ENCODE assay signal across 8 cellular contexts in genomic region chr11:65919151-65920034, GRCh38. TPM values are rescaled to one million over a fixed set of nuclear protein-coding genes. Genes with fewer than 3 reads are reported as not detected.
DNase-seq lines count a peak whose midpoint lies in the region; ATAC-seq, FAIRE-seq and TF ChIP-seq lines count a peak whose summit lies in the region.

TSS of gene DRAP1 (plus strand) at chr11:65919426. CDS start at chr11:65919502, 76 bp downstream.

- peak; percentile 65 to 81 for ATAC-seq in A549
- ATAC-seq in GM18873 (IDR thresholded peaks at IDR 0.05; ENCODE audit: low FRiP score, unreplicated experiment) = peak; percentile 73
- peak; percentile 78 for ATAC-seq in HG03135 (IDR thresholded peaks at IDR 0.05; ENCODE audit: unreplicated experiment)

- POLR2A ChIA-PET in A549 (lab: Yijun Ruan, JAX) = interaction anchor here (0.6 to 1.9 kb wide), 4 partner anchors 19 to 31 kb away, joined by 3 to 7 read pairs (median 6); partner anchors contain the start of genes CCDC85B, FIBP and FOSL1

- DNase-seq in A549 (ENCODE audit: low read depth in 1 of 2, low spot score in 1 of 2) (peak; percentile 86 to 99), NCI-H2196 treated with DMSO at 0.1 percent for 48 hours (lab: John Stamatoyannopoulos, UW; ENCODE audit: unreplicated experiment) (peak; percentile 99), T47D (ENCODE audit: low read depth in 1 of 2, low spot score in 1 of 2) (peak; percentile 97 to 99)

- H3K36me3 ChIP-seq in iPS-18a (ENCODE audit: control insufficient read depth, low read depth, low read length) (peaks cover 4% of the 10 kb centered on the region), skeletal muscle satellite cell (ENCODE audit: insufficient read depth, low read length) (peaks cover 50% of the 10 kb centered on the region)

- peak within 1 kb of the TSS; percentile 98 for H3K4me2 ChIP-seq in A549
- peak within 1 kb of the TSS; percentile 95 for H3K4me2 ChIP-seq in skeletal muscle satellite cell (ENCODE audit: low read length)

- H3K9me3 ChIP-seq in A549 (no peaks in the 10 kb centered on the region), iPS-18a (ENCODE audit: control insufficient read depth, low read depth, low read length) (no peaks in the 10 kb centered on the region), skeletal muscle satellite cell (replicated peaks; ENCODE audit: low read length) (no peaks in the 10 kb centered on the region)

- peak within 1 kb of the TSS; percentile 97 for H3K4me3 ChIP-seq in A549
- peak within 1 kb of the TSS; percentile 90 for H3K4me3 ChIP-seq in iPS-18a (ENCODE audit: low read length)
- H3K4me3 ChIP-seq in skeletal muscle satellite cell (ENCODE audit: low read length) = peak within 1 kb of the TSS; percentile 93

- peak within 1 kb of the TSS; percentile 95 to 100 for H3K27ac ChIP-seq in A549
- H3K27ac ChIP-seq in VCaP = peak within 1 kb of the TSS; percentile 100
- peak within 1 kb of the TSS; percentile 48 for H3K27ac ChIP-seq in iPS-18a (ENCODE audit: low read length)

- TF ChIP-seq CTCF in A549 (IDR thresholded peaks at IDR 0.05) = no peak
- TF ChIP-seq CTCF in VCaP (conservative IDR thresholded peaks at IDR 0.05) = no peak

- TF ChIP-seq RAD21 in A549 (conservative IDR thresholded peaks at IDR 0.05 in 1 of 2, IDR thresholded peaks at IDR 0.05 in 1 of 2) = peak; percentile 18 to 40; a peak in 2 of 5 replicates

- in situ Hi-C loops in T47D (cut with HindIII; ENCODE audit: low pct_unique_long_range_greater_than_20kb, low sequenced_read_pairs) = no loop called here

- no peaks in the 10 kb centered on the region for H3K27me3 ChIP-seq in iPS-18a (ENCODE audit: control insufficient read depth, insufficient read depth, low read length)
- H3K27me3 ChIP-seq in skeletal muscle satellite cell (ENCODE audit: control insufficient read depth, insufficient read depth, low read length) = no peaks in the 10 kb centered on the region

- WGBS in A549 (ENCODE audit: missing lambda C conversion rate) = 3% methylated on average over 6 of the region's 102 CpGs

- peak; percentile 50 for TF ChIP-seq POLR2A in A549 (IDR thresholded peaks at IDR 0.05; ENCODE audit: low read length)

- no peak for FAIRE-seq in A549 (lab: Jason Lieb, UNC)

- H3K4me1 ChIP-seq in A549 (peaks cover 49% of the 10 kb centered on the region), iPS-18a (ENCODE audit: control insufficient read depth, low read depth, low read length) (peaks cover 5% of the 10 kb centered on the region), skeletal muscle satellite cell (ENCODE audit: control insufficient read depth, insufficient read depth, low read length) (peaks cover 52% of the 10 kb centered on the region)

- CTCF ChIA-PET in A549 (lab: Yijun Ruan, JAX) = interaction anchor here (1.2 to 31.6 kb wide), 3 partner anchors 26 to 69 kb away, joined by 3 to 618 read pairs (median 8); partner anchors contain the start of genes CCDC85B, FIBP and FOSL1

- H3K9ac ChIP-seq in iPS-18a (ENCODE audit: low read length) (peak within 1 kb of the TSS; percentile 85), skeletal muscle satellite cell (ENCODE audit: low read depth, low read length) (peak within 1 kb of the TSS; percentile 98)

- peak in 1 of 2 experiments; percentile 31; a peak in 1 of 5 replicates for TF ChIP-seq EP300 in A549 (IDR thresholded peaks at IDR 0.05)

TF ChIP-seq in A549, 52 proteins besides CTCF, POLR2A, EP300 and RAD21:
- TF ChIP-seq, protein P1, sequence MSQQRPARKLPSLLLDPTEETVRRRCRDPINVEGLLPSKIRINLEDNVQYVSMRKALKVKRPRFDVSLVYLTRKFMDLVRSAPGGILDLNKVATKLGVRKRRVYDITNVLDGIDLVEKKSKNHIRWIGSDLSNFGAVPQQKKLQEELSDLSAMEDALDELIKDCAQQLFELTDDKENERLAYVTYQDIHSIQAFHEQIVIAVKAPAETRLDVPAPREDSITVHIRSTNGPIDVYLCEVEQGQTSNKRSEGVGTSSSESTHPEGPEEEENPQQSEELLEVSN (IDR thresholded peaks at IDR 0.05; ENCODE audit: borderline replicate concordance, low read depth) = peak; percentile 36; the same call in 1 of the 2 replicates
- TF ChIP-seq EHF (CRISPR knock-in tag; IDR thresholded peaks at IDR 0.05) (no peak), ZFP36 (IDR thresholded peaks at IDR 0.05; ENCODE audit: borderline replicate concordance, partially characterized antibody) (peak; percentile 31), CEBPB (IDR thresholded peaks at IDR 0.05) (no peak; a peak in 1 of 4 replicates), FOSB (CRISPR knock-in tag; IDR thresholded peaks at IDR 0.05) (no peak), FOSL2 (IDR thresholded peaks at IDR 0.05) (no peak), FOSL2 (CRISPR knock-in tag; IDR thresholded peaks at IDR 0.05) (peak; percentile 76), MAZ (IDR thresholded peaks at IDR 0.05; ENCODE audit: borderline replicate concordance, low read depth, low read length) (peak; percentile 88; the same call in 1 of the 2 replicates), NPAS2 (CRISPR knock-in tag; IDR thresholded peaks at IDR 0.05; ENCODE audit: borderline replicate concordance) (no peak), TFCP2L1 (CRISPR knock-in tag; IDR thresholded peaks at IDR 0.05) (no peak), HOXB13 (CRISPR knock-in tag; IDR thresholded peaks at IDR 0.05; ENCODE audit: low read depth) (no peak), KDM1A (IDR thresholded peaks at IDR 0.05; ENCODE audit: low read depth) (no peak), ZC3H11A (IDR thresholded peaks at IDR 0.05) (no peak), RNF2 (IDR thresholded peaks at IDR 0.05; ENCODE audit: borderline replicate concordance, low read depth) (no peak), PHF8 (IDR thresholded peaks at IDR 0.05; ENCODE audit: borderline replicate concordance, low read depth) (peak; percentile 86), BHLHE40 (IDR thresholded peaks at IDR 0.05; ENCODE audit: low read depth, low read length) (no peak), GATA3 (IDR thresholded peaks at IDR 0.05; ENCODE audit: borderline replicate concordance) (peak; percentile 65; the same call in 1 of the 2 replicates), JUN (IDR thresholded peaks at IDR 0.05) (peak; percentile 76 to 93), MYC (IDR thresholded peaks at IDR 0.05; ENCODE audit: borderline replicate concordance, low read length) (peak; percentile 65; the same call in 1 of the 2 replicates)
- TF ChIP-seq, protein P2, sequence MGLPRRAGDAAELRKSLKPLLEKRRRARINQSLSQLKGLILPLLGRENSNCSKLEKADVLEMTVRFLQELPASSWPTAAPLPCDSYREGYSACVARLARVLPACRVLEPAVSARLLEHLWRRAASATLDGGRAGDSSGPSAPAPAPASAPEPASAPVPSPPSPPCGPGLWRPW (IDR thresholded peaks at IDR 0.05) = no peak
- TF ChIP-seq, protein P3, sequence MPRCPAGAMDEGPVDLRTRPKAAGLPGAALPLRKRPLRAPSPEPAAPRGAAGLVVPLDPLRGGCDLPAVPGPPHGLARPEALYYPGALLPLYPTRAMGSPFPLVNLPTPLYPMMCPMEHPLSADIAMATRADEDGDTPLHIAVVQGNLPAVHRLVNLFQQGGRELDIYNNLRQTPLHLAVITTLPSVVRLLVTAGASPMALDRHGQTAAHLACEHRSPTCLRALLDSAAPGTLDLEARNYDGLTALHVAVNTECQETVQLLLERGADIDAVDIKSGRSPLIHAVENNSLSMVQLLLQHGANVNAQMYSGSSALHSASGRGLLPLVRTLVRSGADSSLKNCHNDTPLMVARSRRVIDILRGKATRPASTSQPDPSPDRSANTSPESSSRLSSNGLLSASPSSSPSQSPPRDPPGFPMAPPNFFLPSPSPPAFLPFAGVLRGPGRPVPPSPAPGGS (IDR thresholded peaks at IDR 0.05) = peak; percentile 40; the same call in 1 of the 3 replicates
- TF ChIP-seq, protein P4, sequence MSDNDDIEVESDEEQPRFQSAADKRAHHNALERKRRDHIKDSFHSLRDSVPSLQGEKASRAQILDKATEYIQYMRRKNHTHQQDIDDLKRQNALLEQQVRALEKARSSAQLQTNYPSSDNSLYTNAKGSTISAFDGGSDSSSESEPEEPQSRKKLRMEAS (IDR thresholded peaks at IDR 0.05) = peak; percentile 85
- TF ChIP-seq, protein P5, sequence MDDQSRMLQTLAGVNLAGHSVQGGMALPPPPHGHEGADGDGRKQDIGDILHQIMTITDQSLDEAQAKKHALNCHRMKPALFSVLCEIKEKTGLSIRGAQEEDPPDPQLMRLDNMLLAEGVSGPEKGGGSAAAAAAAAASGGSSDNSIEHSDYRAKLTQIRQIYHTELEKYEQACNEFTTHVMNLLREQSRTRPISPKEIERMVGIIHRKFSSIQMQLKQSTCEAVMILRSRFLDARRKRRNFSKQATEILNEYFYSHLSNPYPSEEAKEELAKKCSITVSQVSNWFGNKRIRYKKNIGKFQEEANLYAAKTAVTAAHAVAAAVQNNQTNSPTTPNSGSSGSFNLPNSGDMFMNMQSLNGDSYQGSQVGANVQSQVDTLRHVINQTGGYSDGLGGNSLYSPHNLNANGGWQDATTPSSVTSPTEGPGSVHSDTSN (IDR thresholded peaks at IDR 0.05) = peak; percentile 95
- TF ChIP-seq, protein P6, sequence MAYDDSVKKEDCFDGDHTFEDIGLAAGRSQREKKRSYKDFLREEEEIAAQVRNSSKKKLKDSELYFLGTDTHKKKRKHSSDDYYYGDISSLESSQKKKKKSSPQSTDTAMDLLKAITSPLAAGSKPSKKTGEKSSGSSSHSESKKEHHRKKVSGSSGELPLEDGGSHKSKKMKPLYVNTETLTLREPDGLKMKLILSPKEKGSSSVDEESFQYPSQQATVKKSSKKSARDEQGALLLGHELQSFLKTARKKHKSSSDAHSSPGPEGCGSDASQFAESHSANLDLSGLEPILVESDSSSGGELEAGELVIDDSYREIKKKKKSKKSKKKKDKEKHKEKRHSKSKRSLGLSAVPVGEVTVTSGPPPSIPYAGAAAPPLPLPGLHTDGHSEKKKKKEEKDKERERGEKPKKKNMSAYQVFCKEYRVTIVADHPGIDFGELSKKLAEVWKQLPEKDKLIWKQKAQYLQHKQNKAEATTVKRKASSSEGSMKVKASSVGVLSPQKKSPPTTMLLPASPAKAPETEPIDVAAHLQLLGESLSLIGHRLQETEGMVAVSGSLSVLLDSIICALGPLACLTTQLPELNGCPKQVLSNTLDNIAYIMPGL (CRISPR knock-in tag; IDR thresholded peaks at IDR 0.05; ENCODE audit: borderline replicate concordance) = no peak

RNA-seq across cellular contexts. Expression of gene DRAP1, which starts in this region (rescaled TPM):
- 27.8 and 73.7 TPM in 2 replicates for polyA plus RNA-seq in A549 (2011; rRNA removed)
- 203 and 266 TPM in 2 replicates for polyA plus RNA-seq in A549 (2012; cell fraction: cytosol; rRNA removed)
- polyA plus RNA-seq in A549 (2012; cell fraction: nucleus; rRNA removed) = 143 and 147 TPM in 2 replicates
- 143 to 187 TPM (median 143 TPM) in 3 replicates for polyA plus RNA-seq in A549 (2017; fragmentation: RNase III; extraction: RNeasy Plus Mini Kit Qiagen cat#74134 plus additional on column Dnase treatment)
- polyA minus RNA-seq in A549 (2011; rRNA and poly(A)+ RNA removed) = 13.0 and 18.6 TPM in 2 replicates
- total RNA-seq in skeletal muscle satellite cell (2012; rRNA removed) = 479 and 497 TPM in 2 replicates

Comparison
In these comparisons a context has a peak if more than half of its experiments do, and no peak if none do; other contexts are left out.
1. Peak in every context shown above with its lines: DNase-seq, ATAC-seq, H3K4me3 ChIP-seq and H3K27ac ChIP-seq.
2. H3K27ac ChIP-seq: peak in every context shown above with its lines; median percentile 100 in VCaP; 98 in A549; 48 in iPS-18a.